Comparison of ENCODE assay signal across 8 cellular contexts in genomic region chr11:73875380-73875779, GRCh38. TPM values are rescaled to one million over a fixed set of nuclear protein-coding genes. Genes with fewer than 3 reads are reported as not detected.
A peak's percentile ranks its signal among the peaks of the same experiment; 100 is the strongest.
DNase-seq lines count a peak whose midpoint lies in the region; ATAC-seq and TF ChIP-seq lines count a peak whose summit lies in the region.

No MANE protein-coding gene starts in this region.

- POLR2A ChIA-PET in Caco-2 (lab: Charles Lee) = interaction anchor here (0.6 to 0.7 kb wide), 2 partner anchors 87 to 157 kb away, joined by 3 read pairs; partner anchors contain the start of gene MRPL48

- H3K36me3 Mint-ChIP-seq in Caco-2 (ENCODE audit: insufficient read depth, unreplicated experiment) (peaks cover 63% of the 10 kb centered on the region), nephron progenitor cell (ENCODE audit: low read depth) (peaks cover 44% of the 10 kb centered on the region)
- H3K36me3 Mint-ChIP-seq in dendritic cell treated with granulocyte-macrophage colony-stimulating factor and Interleukin-4, amounts not matched to agents 40 ng/mL and 50 ng/mL, for 4 days (ENCODE audit: low read depth) = peaks cover 61% of the 10 kb centered on the region

- TF ChIP-seq POLR2A in NB4 (IDR thresholded peaks at IDR 0.05; ENCODE audit: extremely low read depth, insufficient read length) = no peak

- intact Hi-C loops in Caco-2 (cut with micrococcal nuclease; ENCODE audit: unreplicated experiment) = no loop called here
- intact Hi-C loops in dendritic cell treated with granulocyte-macrophage colony-stimulating factor and Interleukin-4, amounts not matched to agents 40 ng/mL and 50 ng/mL, for 4 days (cut with micrococcal nuclease) = loop anchor here (5.0 kb wide), 1 partner anchor 88 kb away; the partner anchor contains the start of gene MRPL48

- H3K27ac Mint-ChIP-seq in Caco-2 (ENCODE audit: unreplicated experiment) (peak overlapping the region; percentile 95), nephron progenitor cell (peak overlapping the region; percentile 100)
- H3K27ac Mint-ChIP-seq in dendritic cell treated with granulocyte-macrophage colony-stimulating factor and Interleukin-4, amounts not matched to agents 40 ng/mL and 50 ng/mL, for 4 days = peak overlapping the region; percentile 88

- no peaks in the 10 kb centered on the region for H3K9me3 ChIP-seq in Caco-2

- peaks cover 10% of the 10 kb centered on the region for H3K36me3 ChIP-seq in Caco-2 (ENCODE audit: control insufficient read depth, insufficient read depth, low read length)

- BruUV-seq in Caco-2 (replicated peaks; lab: Mats Ljungman, UMichigan) = no TSS peak

- no peak for ATAC-seq in GM18858 (IDR thresholded peaks at IDR 0.05; ENCODE audit: unreplicated experiment)

- TF ChIP-seq CTCF in Caco-2 (IDR thresholded peaks at IDR 0.05; ENCODE audit: insufficient read depth in 1 of 2, low read depth in 1 of 2, low read length in 1 of 2, severe bottlenecking in 1 of 2, unreplicated experiment in 1 of 2) (no peak), NB4 (IDR thresholded peaks at IDR 0.05; ENCODE audit: low read depth, low read length) (no peak), nephron progenitor cell (IDR thresholded peaks at IDR 0.05) (no peak)

- H3K27me3 Mint-ChIP-seq in Caco-2 (ENCODE audit: insufficient read depth, unreplicated experiment) (no peaks in the 10 kb centered on the region), nephron progenitor cell (ENCODE audit: low read depth, poor library complexity) (no peaks in the 10 kb centered on the region)
- H3K27me3 Mint-ChIP-seq in dendritic cell treated with granulocyte-macrophage colony-stimulating factor and Interleukin-4, amounts not matched to agents 40 ng/mL and 50 ng/mL, for 4 days = no peaks in the 10 kb centered on the region

- H3K4me3 Mint-ChIP-seq in Caco-2 (ENCODE audit: unreplicated experiment) (peak overlapping the region; percentile 91), nephron progenitor cell (peak overlapping the region; percentile 99)
- H3K4me3 Mint-ChIP-seq in dendritic cell treated with granulocyte-macrophage colony-stimulating factor and Interleukin-4, amounts not matched to agents 40 ng/mL and 50 ng/mL, for 4 days = peak overlapping the region; percentile 92

- DNase-seq in Caco-2 = no peak
- DNase-seq in NB4 (ENCODE audit: low read depth) = peak; percentile 16
- no peak for DNase-seq in nephron progenitor cell
- no peak for DNase-seq in midbrain (lab: John Stamatoyannopoulos, UW)
- no peak for DNase-seq in GF-D8 (lab: John Stamatoyannopoulos, UW)
- DNase-seq in NCI-H1092 (lab: John Stamatoyannopoulos, UW) = no peak

- no peaks in the 10 kb centered on the region for H3K9me3 Mint-ChIP-seq in Caco-2 (ENCODE audit: unreplicated experiment)
- no peaks in the 10 kb centered on the region for H3K9me3 Mint-ChIP-seq in dendritic cell treated with granulocyte-macrophage colony-stimulating factor and Interleukin-4, amounts not matched to agents 40 ng/mL and 50 ng/mL, for 4 days
- H3K9me3 Mint-ChIP-seq in nephron progenitor cell = no peaks in the 10 kb centered on the region

- CTCF ChIA-PET in Caco-2 (lab: Charles Lee) = interaction anchor here (0.6 kb wide), 1 partner anchor 115 kb away, joined by 3 read pairs; the partner anchor contains the start of gene RAB6A

- H3K27me3 ChIP-seq in Caco-2 (replicated peaks; ENCODE audit: control insufficient read depth, insufficient read depth, low read length) = no peaks in the 10 kb centered on the region

- peaks cover 23% of the 10 kb centered on the region for H3K4me1 ChIP-seq in Caco-2

- H3K4me3 ChIP-seq in Caco-2 (ENCODE audit: low read depth, low read length) (peak overlapping the region; percentile 62), NB4 (ENCODE audit: low read depth, low read length) (peak overlapping the region; percentile 92)

- H3K4me1 Mint-ChIP-seq in Caco-2 (ENCODE audit: low read depth, unreplicated experiment) = peaks cover 6% of the 10 kb centered on the region
- peaks cover 16% of the 10 kb centered on the region for H3K4me1 Mint-ChIP-seq in dendritic cell treated with granulocyte-macrophage colony-stimulating factor and Interleukin-4, amounts not matched to agents 40 ng/mL and 50 ng/mL, for 4 days (ENCODE audit: low read depth)
- peaks cover 31% of the 10 kb centered on the region for H3K4me1 Mint-ChIP-seq in nephron progenitor cell

RNA-seq across cellular contexts. Expression of gene COA4, which starts 1.3 kb away (rescaled TPM):
- 127 and 137 TPM in 2 replicates for total RNA-seq in Caco-2 (2022)

RNA-seq across cellular contexts. Expression of gene PAAF1, which starts 1.4 kb away (rescaled TPM):
- total RNA-seq in Caco-2 (2022) = 51.6 and 53.4 TPM in 2 replicates
